In the genomic region with DNA sequence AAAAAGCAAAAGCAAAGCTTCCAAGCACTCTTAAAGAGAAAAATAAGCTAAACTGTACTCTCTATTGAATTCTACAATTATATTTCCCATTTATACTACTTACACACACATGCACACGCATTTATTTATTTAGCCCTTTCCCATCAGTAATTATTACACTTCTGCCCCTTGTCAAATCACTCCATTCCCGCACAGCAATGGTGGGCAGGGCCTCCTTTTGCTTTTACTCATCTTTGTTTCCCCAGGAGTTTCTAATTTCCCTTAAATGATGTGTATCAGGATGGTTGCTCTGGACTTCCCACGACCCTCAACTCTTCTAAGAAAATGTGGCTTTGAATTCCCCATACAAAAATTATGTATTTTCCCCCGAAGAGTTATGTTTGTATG, we compare ENCODE assay signal across 8 cellular contexts. TPM values are rescaled to one million over a fixed set of nuclear protein-coding genes. Genes with fewer than 3 reads are reported as not detected.
DNase-seq lines count a peak whose midpoint lies in the region; ATAC-seq, FAIRE-seq and TF ChIP-seq lines count a peak whose summit lies in the region.

No MANE protein-coding gene starts in this region.

- H3K36me3 ChIP-seq in H7 (replicated peaks; ENCODE audit: control insufficient read depth, insufficient read depth, low read length): no peaks in the 10 kb centered on the region
- H3K36me3 ChIP-seq in small intestine (ENCODE audit: control insufficient read depth in 2 of 2, insufficient read depth in 2 of 2, low read length in 2 of 2): no peaks in the 10 kb centered on the region

- peak overlapping the region; percentile 96 to 97 for H3K27ac Mint-ChIP-seq in T-cell

- no peak for TF ChIP-seq CTCF in foreskin keratinocyte (conservative IDR thresholded peaks at IDR 0.05)

- intact Hi-C loops in posterior vena cava (cut with DNase I): no loop called here

- peaks cover 16 to 18% (median 17%) of the 10 kb centered on the region in 3 donors for H3K4me1 Mint-ChIP-seq in T-cell

- no peak for FAIRE-seq in small intestine (lab: Jason Lieb, UNC)

- H3K9me3 ChIP-seq in small intestine (ENCODE audit: control insufficient read depth, low read depth): no peaks in the 10 kb centered on the region

- 9 to 16% (median 10%) methylated on average over 4 of the region's 4 CpGs for WGBS in small intestine, 3 donors

- ATAC-seq in T-cell (replicated peaks in 1 of 4) (no peak), foreskin keratinocyte (no peak), HG03378 (IDR thresholded peaks at IDR 0.05; ENCODE audit: unreplicated experiment) (no peak)

- no peak for DNase-seq in H7
- no peak for DNase-seq in T-cell
- DNase-seq in foreskin keratinocyte: no peak
- DNase-seq in small intestine: no peak
- DNase-seq in Kasumi-1 (lab: John Stamatoyannopoulos, UW): no peak
- DNase-seq in nucleus accumbens (lab: John Stamatoyannopoulos, UW): no peak
- DNase-seq in posterior vena cava (ENCODE audit: low spot score): no peak

- no peaks in the 10 kb centered on the region for H3K9me3 Mint-ChIP-seq in T-cell

- H3K36me3 Mint-ChIP-seq in T-cell: no peaks in the 10 kb centered on the region

- H3K27me3 Mint-ChIP-seq in T-cell: no peaks in the 10 kb centered on the region

- H3K4me3 ChIP-seq in H7 (ENCODE audit: insufficient read depth, low read depth, low read length) (peak overlapping the region; percentile 61), small intestine (ENCODE audit: low read depth in 1 of 2, low read length in 2 of 2) (peak overlapping the region; percentile 13 to 52)

- H3K4me3 Mint-ChIP-seq in T-cell: peak overlapping the region; percentile 92 to 94 (median 93)

- H3K27ac ChIP-seq in foreskin keratinocyte (peak overlapping the region; percentile 19), small intestine (ENCODE audit: low read depth in 1 of 2, low read length in 1 of 2) (peak overlapping the region; percentile 38 to 85)

- CTCF ChIA-PET in T-cell (lab: Charles Lee): interaction anchor here in 1 of 2 donors (0.7 to 1.8 kb wide), 10 partner anchors 18 to 336 kb away, joined by 3 to 11 read pairs (median 4); a partner anchor contains a TSS

- H3K4me1 ChIP-seq in foreskin keratinocyte (peaks cover 19% of the 10 kb centered on the region), small intestine (ENCODE audit: control insufficient read depth in 2 of 2, insufficient read depth in 1 of 2, low read depth in 1 of 2, low read length in 1 of 2) (no peaks in the 10 kb centered on the region)

- H3K27me3 ChIP-seq in H7 (ENCODE audit: control insufficient read depth, insufficient read depth, low read length) (no peaks in the 10 kb centered on the region), foreskin keratinocyte (no peaks in the 10 kb centered on the region), small intestine (ENCODE audit: control insufficient read depth in 2 of 2, insufficient read depth in 2 of 2, low read length in 2 of 2) (no peaks in the 10 kb centered on the region)

- POLR2A ChIA-PET in T-cell (lab: Charles Lee): interaction anchor here in 1 of 2 donors (0.6 to 1.2 kb wide), 3 partner anchors 21 to 172 kb away, joined by 3 to 6 read pairs (median 4); a partner anchor contains a TSS

RNA-seq across cellular contexts. Expression of a gene that starts 19.9 kb away (rescaled TPM):
- total RNA-seq in H7 (2014; rRNA removed; shearing (Covaris generic)): 0.03 TPM in 1 of 2 replicates, not detected in the other
- under 1 TPM in 4 of 5 donors, not detected in 1; 0.13 to 0.44 (median 0.25) TPM for total RNA-seq in T-cell
- not detected in 2 replicates for total RNA-seq in foreskin keratinocyte
- polyA plus RNA-seq in foreskin keratinocyte: 0.04 TPM in 1 of 2 replicates, not detected in the other
- polyA plus RNA-seq in small intestine: not detected
- not detected for total RNA-seq in posterior vena cava

RNA-seq across cellular contexts. Expression of a gene that starts 20.1 kb away (rescaled TPM):
- total RNA-seq in H7 (2014; rRNA removed; shearing (Covaris generic)): 38.9 and 46.3 TPM in 2 replicates
- 10 to 100 TPM; 29.7 to 39.8 (median 33.3) TPM for total RNA-seq in T-cell
- total RNA-seq in foreskin keratinocyte: 26.1 and 33.3 TPM in 2 replicates
- 9.2 and 9.4 TPM in 2 replicates for polyA plus RNA-seq in foreskin keratinocyte
- polyA plus RNA-seq in small intestine: 10 to 100 TPM; 13.8 to 17.9 (median 17.4) TPM
- 10 to 100 TPM; 52.6 to 54.3 TPM for total RNA-seq in posterior vena cava

RNA-seq across cellular contexts. Expression of a gene that starts 35.2 kb away (rescaled TPM):
- total RNA-seq in H7 (2014; rRNA removed; shearing (Covaris generic)): 0.28 and 1.5 TPM in 2 replicates
- total RNA-seq in T-cell (1 to 10 TPM in 3 of 5 donors, under 1 TPM in 2; 0.44 to 3.3 (median 1.1) TPM), foreskin keratinocyte (1.3 and 1.6 TPM in 2 replicates), posterior vena cava (under 1 TPM in 1 of 2 donors, not detected in 1; 0.57 TPM)
- polyA plus RNA-seq in foreskin keratinocyte (1.3 and 1.5 TPM in 2 replicates), small intestine (10 to 100 TPM; 12.5 to 26.2 (median 19.5) TPM)
